Comparison of ENCODE assay signal across 10 cellular contexts in the genomic region with DNA sequence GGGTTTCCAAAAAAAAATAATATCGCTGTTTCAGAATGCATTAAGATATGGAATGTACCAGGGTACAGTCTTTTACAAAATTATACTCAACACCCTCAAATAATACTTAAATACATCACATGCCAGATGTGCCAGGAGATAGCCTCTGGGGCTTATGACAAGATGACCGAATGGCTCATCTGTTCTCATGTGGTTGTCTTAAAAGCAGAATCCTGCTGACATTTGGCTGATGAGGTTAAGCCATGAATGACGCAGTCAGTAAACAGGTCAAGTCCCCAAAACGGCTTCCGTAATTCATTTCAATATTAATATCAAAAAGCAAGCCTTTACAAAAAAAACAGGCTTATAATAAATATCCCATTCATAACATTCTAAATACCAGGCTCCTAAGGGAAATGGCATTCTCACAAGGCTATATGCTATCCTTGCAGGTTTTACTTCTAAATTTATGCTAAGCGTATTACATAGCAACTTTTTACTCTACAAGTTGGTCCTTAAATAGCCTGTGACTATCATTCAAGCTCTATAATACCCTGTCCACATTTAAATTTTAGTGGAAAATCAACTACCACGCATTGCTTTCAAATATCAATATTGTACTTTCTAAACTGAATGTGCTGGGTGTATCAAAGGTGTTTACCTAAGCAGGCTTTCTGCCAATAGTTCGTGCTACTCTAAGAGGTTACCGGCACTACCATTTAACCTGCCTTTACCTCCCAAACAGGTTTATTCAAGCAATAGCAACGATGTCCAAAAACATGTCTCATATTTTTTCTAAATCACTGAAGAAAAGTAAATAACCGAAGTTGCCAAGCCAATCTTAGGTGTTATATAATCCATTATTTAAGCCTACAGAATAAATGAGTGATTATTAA. TPM values are rescaled to one million over a fixed set of nuclear protein-coding genes. Genes with fewer than 3 reads are reported as not detected.
DNase-seq lines count a peak whose midpoint lies in the region; ATAC-seq and TF ChIP-seq lines count a peak whose summit lies in the region.
"Had no signal": no experiment of that assay in that cellular context is flagged by ENCODE, and none has a peak within 500 bp of the region (broad histone marks: within the 10 kb centered on the region; RNA-seq: fewer than 3 reads in every experiment).

No MANE protein-coding gene starts in this region.

- H3K27me3 ChIP-seq in heart left ventricle (no peaks in the 10 kb centered on the region), left lung (no peaks in the 10 kb centered on the region), upper lobe of right lung (no peaks in the 10 kb centered on the region)
- H3K27me3 ChIP-seq: spleen had no signal

- H3K27ac ChIP-seq in heart left ventricle (peak overlapping the region in 9 of 12 donors; percentile 3 to 66 (median 40)), angular gyrus (ENCODE audit: low read depth, low read length) (peak overlapping the region; percentile 51), left lung (peak overlapping the region; percentile 39 to 69), upper lobe of right lung (peak overlapping the region; percentile 67)
- H3K27ac ChIP-seq: spleen had no signal

- intact Hi-C loops in heart left ventricle (cut with DNase I), result loop anchor here in 1 of 10 donors (10.0 kb wide), 1 partner anchor 64 kb away; no protein-coding TSS in a partner anchor
- intact Hi-C loops in left cardiac atrium (cut with DNase I), result no loop called here
- intact Hi-C loops in left lung (cut with DNase I), result no loop called here
- intact Hi-C loops in upper lobe of right lung (cut with DNase I), result no loop called here

- TF ChIP-seq CTCF in heart left ventricle (IDR thresholded peaks at IDR 0.05), result no peak
- no peak for TF ChIP-seq CTCF in left lung (IDR thresholded peaks at IDR 0.05)
- TF ChIP-seq CTCF in upper lobe of right lung (IDR thresholded peaks at IDR 0.05), result no peak

- H3K9me3 ChIP-seq in heart left ventricle (no peaks in the 10 kb centered on the region), left lung (no peaks in the 10 kb centered on the region), upper lobe of right lung (no peaks in the 10 kb centered on the region)
- H3K9me3 ChIP-seq: spleen had no signal

- H3K36me3 ChIP-seq in heart left ventricle, result no peaks in the 10 kb centered on the region
- H3K36me3 ChIP-seq in left lung, result no peaks in the 10 kb centered on the region
- H3K36me3 ChIP-seq in upper lobe of right lung, result no peaks in the 10 kb centered on the region
- H3K36me3 ChIP-seq: spleen had no signal

- DNase-seq in heart left ventricle (no peak), left cardiac atrium (no peak), left lung (no peak), upper lobe of right lung (no peak), NCI-H1930 (lab: John Stamatoyannopoulos, UW) (no peak), COLO668 (lab: John Stamatoyannopoulos, UW; ENCODE audit: unreplicated experiment) (no peak)
- DNase-seq: activated CD4-positive, alpha-beta T cell treated with anti-CD3 and anti-CD28 coated beads for 4 hours; spleen had no signal

- H3K4me1 ChIP-seq in heart left ventricle (peaks cover 0 to 70% (median 29%) of the 10 kb centered on the region in 12 donors), left lung (peaks cover 32 to 82% of the 10 kb centered on the region in 2 donors), upper lobe of right lung (peaks cover 70% of the 10 kb centered on the region)

- no peak for TF ChIP-seq POLR2A in heart left ventricle (IDR thresholded peaks at IDR 0.05)

- ATAC-seq in heart left ventricle (peak in 2 of 4 donors; percentile 25 to 38), left cardiac atrium (no peak), left lung (peak; percentile 40), upper lobe of right lung (peak; percentile 51), GM21576 (IDR thresholded peaks at IDR 0.05; ENCODE audit: unreplicated experiment) (no peak)

- WGBS in heart left ventricle, 4 donors, result 78 to 84% (median 80%) methylated on average over 11 of the region's 11 CpGs

- peak overlapping the region in 2 of 12 donors; percentile 6 to 34 for H3K4me3 ChIP-seq in heart left ventricle
- H3K4me3 ChIP-seq in left lung, result no peak overlapping the region
- H3K4me3 ChIP-seq in upper lobe of right lung, result no peak overlapping the region
- H3K4me3 ChIP-seq: spleen had no signal

RNA-seq across cellular contexts. Expression of a gene that starts 15.6 kb away (rescaled TPM):
- total RNA-seq in heart left ventricle (10 to 100 TPM in 7 of 9 donors, 1 to 10 TPM in 2; 8.0 to 15.4 (median 13.2) TPM), left cardiac atrium (10 to 100 TPM; 11.2 to 15.7 TPM), left lung (10 to 100 TPM; 31.5 to 43.4 TPM), upper lobe of right lung (35.0 TPM)
- polyA plus RNA-seq in heart left ventricle, result 1 to 10 TPM; 3.5 to 9.5 TPM

Comparison
In these comparisons a context has a peak if more than half of its experiments do, and no peak if none do; other contexts are left out.
1. ATAC-seq: peak in left lung (single experiment) and upper lobe of right lung (single experiment); none in left cardiac atrium (0 of 2) and GM21576 (single experiment).
2. Peak in every context shown above with its lines, with median percentiles within 50 percentile points of each other: H3K27ac ChIP-seq.